8 cellular contexts compared by ENCODE assay signal in genomic region chr6:157045831-157046454, GRCh38.
DNase-seq lines count a peak whose midpoint lies in the region; ATAC-seq, FAIRE-seq and TF ChIP-seq lines count a peak whose summit lies in the region.

No MANE protein-coding gene starts in this region.

- H3K4me1 ChIP-seq in astrocyte (ENCODE audit: insufficient read depth, low read length) (no peaks in the 10 kb centered on the region), lower lobe of right lung (peaks cover 9% of the 10 kb centered on the region)

- TF ChIP-seq CTCF in astrocyte (IDR thresholded peaks at IDR 0.05; ENCODE audit: insufficient read depth, low read depth, low read length): peak; percentile 72
- TF ChIP-seq CTCF in lower lobe of right lung (IDR thresholded peaks at IDR 0.05): peak; percentile 49

- H3K27ac ChIP-seq in astrocyte (ENCODE audit: low read depth, low read length): peak overlapping the region; percentile 34
- no peak overlapping the region for H3K27ac ChIP-seq in lower lobe of right lung

- peaks cover 27% of the 10 kb centered on the region for H3K79me2 ChIP-seq in astrocyte (ENCODE audit: insufficient read depth, low read length)

- H3K36me3 ChIP-seq in astrocyte (ENCODE audit: insufficient read depth, low read length): no peaks in the 10 kb centered on the region
- no peaks in the 10 kb centered on the region for H3K36me3 ChIP-seq in lower lobe of right lung

- peaks cover 4% of the 10 kb centered on the region for H4K20me1 ChIP-seq in astrocyte (ENCODE audit: insufficient read depth, low read length)

- H3K9me3 ChIP-seq in astrocyte (ENCODE audit: insufficient read depth, low read depth, low read length) (no peaks in the 10 kb centered on the region), lower lobe of right lung (no peaks in the 10 kb centered on the region)

- H3K27ac Mint-ChIP-seq in astrocyte (ENCODE audit: unreplicated experiment): peak overlapping the region; percentile 81

- no peaks in the 10 kb centered on the region for H3K27me3 Mint-ChIP-seq in astrocyte (ENCODE audit: low read depth, unreplicated experiment)

- DNase-seq in DMS 273 treated with DMSO at 0.1 percent for 48 hours (lab: John Stamatoyannopoulos, UW) (peak; percentile 15), LHCN-M2 (ENCODE audit: low read depth) (peak; percentile 85), astrocyte (ENCODE audit: low read depth) (peak; percentile 79), lower lobe of right lung (no peak), NCI-H128 (lab: John Stamatoyannopoulos, UW; ENCODE audit: unreplicated experiment) (no peak), HuH-7.5 (ENCODE audit: low spot score) (no peak), NCI-H1436 treated with DMSO at 0.1 percent for 48 hours (lab: John Stamatoyannopoulos, UW) (no peak), C1 segment of cervical spinal cord (lab: John Stamatoyannopoulos, UW) (no peak)

- H3K27me3 ChIP-seq in astrocyte (ENCODE audit: insufficient read depth, low read length) (no peaks in the 10 kb centered on the region), lower lobe of right lung (ENCODE audit: low read depth) (no peaks in the 10 kb centered on the region)

- no peak overlapping the region for H3K4me3 ChIP-seq in astrocyte (ENCODE audit: insufficient read depth, low read depth, low read length)
- H3K4me3 ChIP-seq in lower lobe of right lung: no peak overlapping the region

- H3K9ac ChIP-seq in astrocyte (ENCODE audit: low read length): peak overlapping the region; percentile 29

- H3K4me3 Mint-ChIP-seq in astrocyte (ENCODE audit: unreplicated experiment): no peak overlapping the region

- no peaks in the 10 kb centered on the region for H3K9me3 Mint-ChIP-seq in astrocyte (ENCODE audit: unreplicated experiment)

- no peak overlapping the region for H2AFZ ChIP-seq in astrocyte (ENCODE audit: low read depth, low read length)

- peaks cover 5% of the 10 kb centered on the region for H3K36me3 Mint-ChIP-seq in astrocyte (ENCODE audit: low read depth, unreplicated experiment)

- ATAC-seq in lower lobe of right lung: peak in 1 of 2 donors; percentile 52

- peaks cover 32% of the 10 kb centered on the region for H3K4me1 Mint-ChIP-seq in astrocyte (ENCODE audit: low read depth, unreplicated experiment)

- H3K4me2 ChIP-seq in astrocyte (ENCODE audit: low read length): no peak overlapping the region

- intact Hi-C loops in lower lobe of right lung (cut with DNase I): no loop called here

- no peak for FAIRE-seq in astrocyte (lab: Jason Lieb, UNC)

Comparison
In these comparisons a context has a peak if more than half of its experiments do, and no peak if none do; other contexts are left out.
1. DNase-seq: peak in DMS 273 treated with DMSO at 0.1 percent for 48 hours (single experiment), LHCN-M2 (single experiment) and astrocyte (single experiment); none in lower lobe of right lung (single experiment), NCI-H128 (single experiment), HuH-7.5 (single experiment), NCI-H1436 treated with DMSO at 0.1 percent for 48 hours (single experiment) and C1 segment of cervical spinal cord (0 of 14).